In the genomic region with DNA sequence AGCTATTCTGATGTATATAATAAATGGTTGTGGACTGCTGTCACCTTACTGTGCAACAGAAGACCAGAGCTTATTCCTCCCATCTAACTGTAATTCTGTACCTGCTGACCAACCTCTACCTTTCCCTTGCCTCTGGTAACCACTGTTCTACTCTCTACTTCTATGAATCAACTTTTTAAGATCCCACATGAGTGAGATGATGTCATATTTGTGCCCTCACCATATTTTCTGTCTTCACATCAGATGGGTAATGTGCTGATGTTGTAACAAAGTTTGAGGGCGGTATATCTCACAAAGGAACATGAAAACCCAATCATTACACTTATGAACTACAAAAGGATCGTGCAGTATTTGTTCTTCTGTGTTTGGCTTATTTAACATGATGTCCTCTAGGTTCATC, we compare ENCODE assay signal across 25 cellular contexts.
"Had no signal": no experiment of that assay in that cellular context is flagged by ENCODE, and none has a peak within 500 bp of the region (broad histone marks: within the 10 kb centered on the region; RNA-seq: fewer than 3 reads in every experiment).

No MANE protein-coding gene starts in this region.

- H3K4me3 ChIP-seq: cardiac muscle cell, SK-N-MC had no signal

- H3K9me3 Mint-ChIP-seq: activated naive CD8-positive, alpha-beta T cell treated with anti-CD3 and anti-CD28 coated beads, Interleukin-2, amount 50 U/mL, for 24 hours; T-cell had no signal

- H3K27me3 Mint-ChIP-seq: activated naive CD4-positive, alpha-beta T cell treated with anti-CD3 and anti-CD28 coated beads, Interleukin-2, amount 50 U/mL, for 24 hours; activated naive CD8-positive, alpha-beta T cell treated with anti-CD3 and anti-CD28 coated beads, Interleukin-2, amount 50 U/mL, for 24 hours; T-cell had no signal

- DNase-seq: activated CD4-positive, alpha-beta T cell treated with anti-CD3 and anti-CD28 coated beads for 48 hours; activated CD4-positive, alpha-beta T cell treated with anti-CD3 and anti-CD28 coated beads, Interleukin-2, amount 50 U/mL, for 4 hours; activated CD4-positive, CD25-positive, alpha-beta regulatory T cell; activated CD8-positive, alpha-beta memory T cell treated with anti-CD3 and anti-CD28 coated beads for 24 hours; activated naive CD8-positive, alpha-beta T cell treated with anti-CD3 and anti-CD28 coated beads, Interleukin-2, amount 50 U/mL, for 24 hours; activated T-cell treated with anti-CD3 and anti-CD28 coated beads, Interleukin-2, amount 50 U/mL, for 4 hours; amniotic stem cell; brain microvascular endothelial cell; Kasumi-1; NCI-H1105 treated with DMSO at 0.1 percent for 48 hours; NCI-H1436 treated with DMSO at 0.1 percent for 48 hours; NCI-H187; NCI-H2081; NCI-H510A treated with DMSO at 0.1 percent for 48 hours; NCI-H69; NK-92 treated with Interleukin-12 subunit alpha and Interleukin-12 subunit beta, amount 100 ng/mL, for 24 hours; OCI-M1; RPMI8226; T-cell had no signal

- ATAC-seq: activated naive CD8-positive, alpha-beta T cell treated with anti-CD3 and anti-CD28 coated beads, Interleukin-2, amount 50 U/mL, for 24 hours; Panc1; Right ventricle myocardium inferior; T-cell had no signal

- H3K27me3 ChIP-seq: brain microvascular endothelial cell, cardiac muscle cell had no signal

- H3K4me3 Mint-ChIP-seq: activated naive CD4-positive, alpha-beta T cell treated with anti-CD3 and anti-CD28 coated beads, Interleukin-2, amount 50 U/mL, for 24 hours; activated naive CD8-positive, alpha-beta T cell treated with anti-CD3 and anti-CD28 coated beads, Interleukin-2, amount 50 U/mL, for 24 hours; activated T-cell treated with anti-CD3 and anti-CD28 coated beads, Interleukin-2, amount 50 U/mL, for 4 hours; T-cell had no signal

- H3K27ac ChIP-seq: brain microvascular endothelial cell, cardiac muscle cell, SK-N-MC, VCaP had no signal

- H3K27ac Mint-ChIP-seq: activated naive CD4-positive, alpha-beta T cell treated with anti-CD3 and anti-CD28 coated beads, Interleukin-2, amount 50 U/mL, for 24 hours; activated naive CD8-positive, alpha-beta T cell treated with anti-CD3 and anti-CD28 coated beads, Interleukin-2, amount 50 U/mL, for 24 hours had no signal
